In the genomic region with DNA sequence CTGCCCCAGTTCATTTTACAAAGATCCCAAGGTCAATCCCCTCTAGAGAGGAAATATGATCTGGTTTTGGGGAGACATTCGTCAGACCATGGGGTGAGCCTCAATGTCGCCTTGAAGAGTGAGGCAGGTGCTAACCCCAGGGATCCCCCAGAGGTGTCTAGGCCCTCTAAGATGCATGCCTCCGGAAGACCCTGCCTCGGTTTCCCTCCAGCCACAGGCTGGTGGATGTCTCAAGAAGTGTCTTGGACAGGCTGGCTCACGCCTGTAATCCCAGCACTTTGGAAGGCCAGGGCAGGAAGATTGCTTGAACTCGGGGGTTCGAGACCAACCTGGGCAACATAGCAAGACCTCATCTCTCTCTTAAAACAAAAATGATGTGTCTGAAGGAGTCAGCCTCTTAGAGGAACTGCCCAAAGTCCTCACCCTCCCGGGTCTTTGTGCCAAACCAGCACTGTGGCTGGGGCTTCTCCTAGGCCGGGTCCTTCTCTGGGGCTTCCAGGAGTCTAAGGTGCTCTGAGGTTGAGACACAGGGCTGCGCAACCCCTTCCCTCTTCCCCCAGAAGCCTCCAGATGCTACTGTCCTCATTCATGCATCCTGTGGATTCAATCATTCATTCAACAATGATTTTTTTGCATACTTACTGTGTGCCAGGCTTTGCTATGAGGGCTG, we compare ENCODE assay signal across 1 cellular context.
TF ChIP-seq lines count a peak whose summit lies in the region.

No MANE protein-coding gene starts in this region.

TF ChIP-seq in HepG2, 621 proteins besides CTCF, POLR2A, EP300 and RAD21 (continued from another document):
- TF ChIP-seq, protein P1, sequence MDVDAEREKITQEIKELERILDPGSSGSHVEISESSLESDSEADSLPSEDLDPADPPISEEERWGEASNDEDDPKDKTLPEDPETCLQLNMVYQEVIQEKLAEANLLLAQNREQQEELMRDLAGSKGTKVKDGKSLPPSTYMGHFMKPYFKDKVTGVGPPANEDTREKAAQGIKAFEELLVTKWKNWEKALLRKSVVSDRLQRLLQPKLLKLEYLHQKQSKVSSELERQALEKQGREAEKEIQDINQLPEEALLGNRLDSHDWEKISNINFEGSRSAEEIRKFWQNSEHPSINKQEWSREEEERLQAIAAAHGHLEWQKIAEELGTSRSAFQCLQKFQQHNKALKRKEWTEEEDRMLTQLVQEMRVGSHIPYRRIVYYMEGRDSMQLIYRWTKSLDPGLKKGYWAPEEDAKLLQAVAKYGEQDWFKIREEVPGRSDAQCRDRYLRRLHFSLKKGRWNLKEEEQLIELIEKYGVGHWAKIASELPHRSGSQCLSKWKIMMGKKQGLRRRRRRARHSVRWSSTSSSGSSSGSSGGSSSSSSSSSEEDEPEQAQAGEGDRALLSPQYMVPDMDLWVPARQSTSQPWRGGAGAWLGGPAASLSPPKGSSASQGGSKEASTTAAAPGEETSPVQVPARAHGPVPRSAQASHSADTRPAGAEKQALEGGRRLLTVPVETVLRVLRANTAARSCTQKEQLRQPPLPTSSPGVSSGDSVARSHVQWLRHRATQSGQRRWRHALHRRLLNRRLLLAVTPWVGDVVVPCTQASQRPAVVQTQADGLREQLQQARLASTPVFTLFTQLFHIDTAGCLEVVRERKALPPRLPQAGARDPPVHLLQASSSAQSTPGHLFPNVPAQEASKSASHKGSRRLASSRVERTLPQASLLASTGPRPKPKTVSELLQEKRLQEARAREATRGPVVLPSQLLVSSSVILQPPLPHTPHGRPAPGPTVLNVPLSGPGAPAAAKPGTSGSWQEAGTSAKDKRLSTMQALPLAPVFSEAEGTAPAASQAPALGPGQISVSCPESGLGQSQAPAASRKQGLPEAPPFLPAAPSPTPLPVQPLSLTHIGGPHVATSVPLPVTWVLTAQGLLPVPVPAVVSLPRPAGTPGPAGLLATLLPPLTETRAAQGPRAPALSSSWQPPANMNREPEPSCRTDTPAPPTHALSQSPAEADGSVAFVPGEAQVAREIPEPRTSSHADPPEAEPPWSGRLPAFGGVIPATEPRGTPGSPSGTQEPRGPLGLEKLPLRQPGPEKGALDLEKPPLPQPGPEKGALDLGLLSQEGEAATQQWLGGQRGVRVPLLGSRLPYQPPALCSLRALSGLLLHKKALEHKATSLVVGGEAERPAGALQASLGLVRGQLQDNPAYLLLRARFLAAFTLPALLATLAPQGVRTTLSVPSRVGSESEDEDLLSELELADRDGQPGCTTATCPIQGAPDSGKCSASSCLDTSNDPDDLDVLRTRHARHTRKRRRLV (CRISPR knock-in tag; IDR thresholded peaks at IDR 0.05) = no peak
- TF ChIP-seq, protein P2, sequence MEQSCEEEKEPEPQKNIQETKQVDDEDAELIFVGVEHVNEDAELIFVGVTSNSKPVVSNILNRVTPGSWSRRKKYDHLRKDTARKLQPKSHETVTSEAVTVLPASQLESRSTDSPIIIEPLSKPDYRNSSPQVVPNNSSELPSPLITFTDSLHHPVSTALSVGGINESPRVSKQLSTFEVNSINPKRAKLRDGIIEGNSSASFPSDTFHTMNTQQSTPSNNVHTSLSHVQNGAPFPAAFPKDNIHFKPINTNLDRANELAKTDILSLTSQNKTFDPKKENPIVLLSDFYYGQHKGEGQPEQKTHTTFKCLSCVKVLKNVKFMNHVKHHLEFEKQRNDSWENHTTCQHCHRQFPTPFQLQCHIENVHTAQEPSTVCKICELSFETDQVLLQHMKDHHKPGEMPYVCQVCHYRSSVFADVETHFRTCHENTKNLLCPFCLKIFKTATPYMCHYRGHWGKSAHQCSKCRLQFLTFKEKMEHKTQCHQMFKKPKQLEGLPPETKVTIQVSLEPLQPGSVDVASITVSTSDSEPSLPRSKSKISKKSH (CRISPR knock-in tag; IDR thresholded peaks at IDR 0.05; ENCODE audit: borderline replicate concordance) = no peak
- no peak for TF ChIP-seq ZZZ3 (CRISPR knock-in tag; IDR thresholded peaks at IDR 0.05; ENCODE audit: borderline replicate concordance)
- no peak for TF ChIP-seq TMF1 (CRISPR knock-in tag; IDR thresholded peaks at IDR 0.05; ENCODE audit: low read depth)
- no peak for TF ChIP-seq ZSCAN21 (CRISPR knock-in tag; IDR thresholded peaks at IDR 0.05; ENCODE audit: borderline replicate concordance)
- TF ChIP-seq, protein P3, sequence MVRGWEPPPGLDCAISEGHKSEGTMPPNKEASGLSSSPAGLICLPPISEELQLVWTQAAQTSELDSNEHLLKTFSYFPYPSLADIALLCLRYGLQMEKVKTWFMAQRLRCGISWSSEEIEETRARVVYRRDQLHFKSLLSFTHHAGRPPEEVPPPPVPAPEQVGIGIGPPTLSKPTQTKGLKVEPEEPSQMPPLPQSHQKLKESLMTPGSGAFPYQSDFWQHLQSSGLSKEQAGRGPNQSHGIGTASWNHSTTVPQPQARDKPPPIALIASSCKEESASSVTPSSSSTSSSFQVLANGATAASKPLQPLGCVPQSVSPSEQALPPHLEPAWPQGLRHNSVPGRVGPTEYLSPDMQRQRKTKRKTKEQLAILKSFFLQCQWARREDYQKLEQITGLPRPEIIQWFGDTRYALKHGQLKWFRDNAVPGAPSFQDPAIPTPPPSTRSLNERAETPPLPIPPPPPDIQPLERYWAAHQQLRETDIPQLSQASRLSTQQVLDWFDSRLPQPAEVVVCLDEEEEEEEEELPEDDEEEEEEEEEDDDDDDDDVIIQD (CRISPR knock-in tag; IDR thresholded peaks at IDR 0.05; ENCODE audit: low read depth) = no peak
- no peak for TF ChIP-seq SKI (IDR thresholded peaks at IDR 0.05; ENCODE audit: partially characterized antibody)
- no peak for TF ChIP-seq NCOA1 (CRISPR knock-in tag; IDR thresholded peaks at IDR 0.05)
- TF ChIP-seq ATM (IDR thresholded peaks at IDR 0.05; ENCODE audit: borderline replicate concordance) = no peak
- TF ChIP-seq ZNF749 (CRISPR knock-in tag; IDR thresholded peaks at IDR 0.05; ENCODE audit: borderline replicate concordance) = no peak
- TF ChIP-seq, protein P4, sequence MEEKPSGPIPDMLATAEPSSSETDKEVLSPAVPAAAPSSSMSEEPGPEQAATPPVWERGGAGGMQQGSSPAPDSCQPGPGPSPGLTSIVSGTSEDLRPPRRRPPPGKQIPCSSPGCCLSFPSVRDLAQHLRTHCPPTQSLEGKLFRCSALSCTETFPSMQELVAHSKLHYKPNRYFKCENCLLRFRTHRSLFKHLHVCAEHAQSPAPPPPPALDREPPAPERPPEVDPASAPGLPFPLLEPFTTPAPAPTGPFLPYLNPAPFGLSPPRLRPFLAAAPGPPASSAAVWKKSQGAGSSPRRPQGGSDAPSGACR (CRISPR knock-in tag; IDR thresholded peaks at IDR 0.05) = no peak
- TF ChIP-seq, protein P5, sequence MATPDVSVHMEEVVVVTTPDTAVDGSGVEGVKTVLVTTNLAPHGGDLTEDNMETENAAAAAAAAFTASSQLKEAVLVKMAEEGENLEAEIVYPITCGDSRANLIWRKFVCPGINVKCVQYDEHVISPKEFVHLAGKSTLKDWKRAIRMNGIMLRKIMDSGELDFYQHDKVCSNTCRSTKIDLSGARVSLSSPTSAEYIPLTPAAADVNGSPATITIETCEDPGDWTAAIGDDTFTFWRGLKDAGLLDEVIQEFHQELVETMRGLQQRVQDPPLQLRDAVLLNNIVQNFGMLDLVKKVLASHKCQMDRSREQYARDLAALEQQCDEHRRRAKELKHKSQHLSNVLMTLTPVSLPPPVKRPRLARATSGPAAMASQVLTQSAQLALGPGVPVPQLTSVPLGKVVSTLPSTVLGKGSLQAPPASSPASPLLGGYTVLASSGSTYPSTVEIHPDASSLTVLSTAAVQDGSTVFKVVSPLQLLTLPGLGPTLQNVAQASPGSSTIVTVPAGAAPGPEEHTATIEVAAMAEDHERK (CRISPR knock-in tag; IDR thresholded peaks at IDR 0.05; ENCODE audit: low read depth) = no peak
- no peak for TF ChIP-seq HMG20B (CRISPR knock-in tag; conservative IDR thresholded peaks at IDR 0.05)
- TF ChIP-seq, protein P6, sequence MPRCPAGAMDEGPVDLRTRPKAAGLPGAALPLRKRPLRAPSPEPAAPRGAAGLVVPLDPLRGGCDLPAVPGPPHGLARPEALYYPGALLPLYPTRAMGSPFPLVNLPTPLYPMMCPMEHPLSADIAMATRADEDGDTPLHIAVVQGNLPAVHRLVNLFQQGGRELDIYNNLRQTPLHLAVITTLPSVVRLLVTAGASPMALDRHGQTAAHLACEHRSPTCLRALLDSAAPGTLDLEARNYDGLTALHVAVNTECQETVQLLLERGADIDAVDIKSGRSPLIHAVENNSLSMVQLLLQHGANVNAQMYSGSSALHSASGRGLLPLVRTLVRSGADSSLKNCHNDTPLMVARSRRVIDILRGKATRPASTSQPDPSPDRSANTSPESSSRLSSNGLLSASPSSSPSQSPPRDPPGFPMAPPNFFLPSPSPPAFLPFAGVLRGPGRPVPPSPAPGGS (CRISPR knock-in tag; IDR thresholded peaks at IDR 0.05) = no peak
- TF ChIP-seq ZNF782 (CRISPR knock-in tag; IDR thresholded peaks at IDR 0.05; ENCODE audit: borderline replicate concordance) = no peak
